Comparison of ENCODE assay signal across 8 cellular contexts in genomic region chr11:128290106-128290840, GRCh38.
DNase-seq lines count a peak whose midpoint lies in the region; ATAC-seq lines count a peak whose summit lies in the region.

No MANE protein-coding gene starts in this region.

- DNase-seq in GDM1 (lab: John Stamatoyannopoulos, UW): peak; percentile 46
- peak; percentile 79 for DNase-seq in KG1 (lab: John Stamatoyannopoulos, UW)
- peak; percentile 70 for DNase-seq in SHP77 treated with DMSO at 0.1 percent for 48 hours (lab: John Stamatoyannopoulos, UW)
- DNase-seq in activated gamma-delta T cell treated with Interleukin-2 at 50 U/mL for 16 hours: peak; percentile 69
- DNase-seq in globus pallidus (ENCODE audit: low spot score): peak; percentile 63
- DNase-seq in posterior vena cava (ENCODE audit: low spot score): peak; percentile 81

- 19% methylated on average over 16 of the region's 16 CpGs for WGBS in urinary bladder

- H3K4me3 ChIP-seq in urinary bladder (ENCODE audit: low read depth, low read length): peak overlapping the region; percentile 12

- peak; percentile 82 for ATAC-seq in GM21723 (IDR thresholded peaks at IDR 0.05; ENCODE audit: unreplicated experiment)

- intact Hi-C loops in posterior vena cava (cut with DNase I): loop anchor here in 1 of 2 donors (2.0 to 10.0 kb wide), 3 partner anchors 175 to 535 kb away; no protein-coding TSS in a partner anchor

- no peaks in the 10 kb centered on the region for H3K4me1 ChIP-seq in urinary bladder (ENCODE audit: insufficient read depth)

- no peaks in the 10 kb centered on the region for H3K36me3 ChIP-seq in urinary bladder (ENCODE audit: insufficient read depth)

- H3K27ac ChIP-seq in urinary bladder (ENCODE audit: low read depth): peak overlapping the region; percentile 72

Comparison
In these comparisons a context has a peak if more than half of its experiments do, and no peak if none do; other contexts are left out.
1. Peak in every context shown above with its lines: DNase-seq, ATAC-seq, H3K4me3 ChIP-seq and H3K27ac ChIP-seq.